1 cellular context compared by ENCODE assay signal in genomic region chr18:36592282-36592681, GRCh38.
TF ChIP-seq lines count a peak whose summit lies in the region.

No MANE protein-coding gene starts in this region.

TF ChIP-seq in GM23338, 12 proteins besides CTCF, POLR2A, EP300 and RAD21 (continued from another document):
- no peak for TF ChIP-seq ZNF462 (CRISPR knock-in tag; IDR thresholded peaks at IDR 0.05)
